In the genomic region with DNA sequence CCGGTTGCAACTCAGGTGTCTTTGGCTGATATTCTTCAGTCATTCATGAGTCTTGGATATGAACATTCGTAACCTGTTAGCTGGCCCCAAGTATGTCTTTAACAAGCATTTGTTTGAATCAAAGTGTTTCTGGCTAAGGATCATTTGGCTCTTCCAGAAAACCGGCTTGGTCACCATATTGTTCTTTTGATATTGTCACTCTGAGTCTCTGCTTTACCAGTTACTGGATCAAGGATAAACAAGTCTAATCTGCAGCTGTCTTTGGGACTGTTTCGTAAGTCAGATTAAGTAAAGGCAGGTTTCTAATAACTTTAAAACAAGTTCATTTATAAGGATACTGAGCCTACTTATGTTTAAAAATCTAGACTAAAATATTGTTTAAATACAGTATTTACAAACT, we compare ENCODE assay signal across 23 cellular contexts. TPM values are rescaled to one million over a fixed set of nuclear protein-coding genes. Genes with fewer than 3 reads are reported as not detected.
DNase-seq lines count a peak whose midpoint lies in the region; ATAC-seq and TF ChIP-seq lines count a peak whose summit lies in the region.
"Had no signal": no experiment of that assay in that cellular context is flagged by ENCODE, and none has a peak within 500 bp of the region (broad histone marks: within the 10 kb centered on the region; RNA-seq: fewer than 3 reads in every experiment).

No MANE protein-coding gene starts in this region.

- no peak for TF ChIP-seq CTCF in activated CD8-positive, alpha-beta T cell treated with anti-CD3 and anti-CD28 coated beads for 36 hours (IDR thresholded peaks at IDR 0.05)
- no peak for TF ChIP-seq CTCF in nephron (IDR thresholded peaks at IDR 0.05; ENCODE audit: unreplicated experiment in 3 of 3)

- DNase-seq in activated CD4-positive, alpha-beta T cell treated with anti-CD3 and anti-CD28 coated beads for 36 hours = no peak
- DNase-seq in activated CD4-positive, alpha-beta T cell treated with anti-CD3 and anti-CD28 coated beads, Interleukin-2, amount 50 U/mL, for 48 hours = no peak
- no peak for DNase-seq in activated CD8-positive, alpha-beta T cell treated with anti-CD3 and anti-CD28 coated beads for 36 hours
- no peak for DNase-seq in AG08395 (ENCODE audit: low spot score)
- no peak for DNase-seq in COLO829 (ENCODE audit: low spot score)
- DNase-seq: COR-L47; DMS153; GF-D8; HCEC 1CT; MM.1S; NCI-H1092 treated with DMSO at 0.1 percent for 48 hours; NCI-H146; NCI-H2029 treated with DMSO at 0.1 percent for 48 hours; NCI-H2171; NCI-H446 treated with DMSO at 0.1 percent for 48 hours; NCI-H69; NK-92 treated with Interleukin-12 subunit alpha and Interleukin-12 subunit beta, amount 100 ng/mL, for 24 hours; Peyer's patch had no signal

- no peak for ATAC-seq in activated CD4-positive, alpha-beta T cell treated with anti-CD3 and anti-CD28 coated beads for 36 hours
- ATAC-seq in activated CD8-positive, alpha-beta T cell treated with anti-CD3 and anti-CD28 coated beads for 36 hours = no peak
- peak; percentile 40 for ATAC-seq in esophagus mucosa
- no peak for ATAC-seq in GM18907 (IDR thresholded peaks at IDR 0.05; ENCODE audit: unreplicated experiment)
- ATAC-seq: GM23338 had no signal

- intact Hi-C loops in activated CD4-positive, alpha-beta T cell treated with anti-CD3 and anti-CD28 coated beads for 36 hours (cut with DNase I, micrococcal nuclease) = no loop called here
- intact Hi-C loops in activated CD8-positive, alpha-beta T cell treated with anti-CD3 and anti-CD28 coated beads for 36 hours (cut with micrococcal nuclease) = no loop called here

- CTCF ChIA-PET in activated CD4-positive, alpha-beta T cell treated with anti-CD3 and anti-CD28 coated beads for 36 hours (lab: Charles Lee) = no interaction called here
- CTCF ChIA-PET in activated CD8-positive, alpha-beta T cell treated with anti-CD3 and anti-CD28 coated beads for 36 hours (lab: Charles Lee) = no interaction called here

- H3K4me1 Mint-ChIP-seq in activated CD4-positive, alpha-beta T cell treated with anti-CD3 and anti-CD28 coated beads for 36 hours = peaks cover 30% of the 10 kb centered on the region
- peaks cover 24% of the 10 kb centered on the region for H3K4me1 Mint-ChIP-seq in activated CD8-positive, alpha-beta T cell treated with anti-CD3 and anti-CD28 coated beads for 36 hours (ENCODE audit: low read depth)
- peaks cover 41% of the 10 kb centered on the region for H3K4me1 Mint-ChIP-seq in nephron
- H3K4me1 Mint-ChIP-seq: CD14-positive monocyte, GM23338 had no signal

- H3K4me3 Mint-ChIP-seq in activated CD4-positive, alpha-beta T cell treated with anti-CD3 and anti-CD28 coated beads for 36 hours = no peak overlapping the region
- H3K4me3 Mint-ChIP-seq in activated CD8-positive, alpha-beta T cell treated with anti-CD3 and anti-CD28 coated beads for 36 hours = no peak overlapping the region
- H3K4me3 Mint-ChIP-seq in nephron = no peak overlapping the region
- H3K4me3 Mint-ChIP-seq: CD14-positive monocyte, GM23338 had no signal

- peak overlapping the region; percentile 40 for H3K27ac Mint-ChIP-seq in activated CD4-positive, alpha-beta T cell treated with anti-CD3 and anti-CD28 coated beads for 36 hours
- H3K27ac Mint-ChIP-seq in activated CD8-positive, alpha-beta T cell treated with anti-CD3 and anti-CD28 coated beads for 36 hours = peak overlapping the region; percentile 46
- H3K27ac Mint-ChIP-seq in nephron = peak overlapping the region in 2 of 3 experiments; percentile 63 to 73
- H3K27ac Mint-ChIP-seq: CD14-positive monocyte, GM23338 had no signal

- POLR2A ChIA-PET in activated CD4-positive, alpha-beta T cell treated with anti-CD3 and anti-CD28 coated beads for 36 hours (lab: Charles Lee) = no interaction called here
- POLR2A ChIA-PET in activated CD8-positive, alpha-beta T cell treated with anti-CD3 and anti-CD28 coated beads for 36 hours (lab: Charles Lee) = interaction anchor here (1.2 to 1.3 kb wide), 2 partner anchors 8 to 12 kb away, joined by 3 to 4 read pairs; no protein-coding TSS in a partner anchor

- H3K27me3 Mint-ChIP-seq in activated CD4-positive, alpha-beta T cell treated with anti-CD3 and anti-CD28 coated beads for 36 hours = no peaks in the 10 kb centered on the region
- H3K27me3 Mint-ChIP-seq in activated CD8-positive, alpha-beta T cell treated with anti-CD3 and anti-CD28 coated beads for 36 hours = no peaks in the 10 kb centered on the region
- H3K27me3 Mint-ChIP-seq in nephron (ENCODE audit: low read depth) = no peaks in the 10 kb centered on the region

- no peaks in the 10 kb centered on the region for H3K9me3 Mint-ChIP-seq in activated CD4-positive, alpha-beta T cell treated with anti-CD3 and anti-CD28 coated beads for 36 hours (ENCODE audit: low read depth)
- H3K9me3 Mint-ChIP-seq in activated CD8-positive, alpha-beta T cell treated with anti-CD3 and anti-CD28 coated beads for 36 hours = no peaks in the 10 kb centered on the region
- H3K9me3 Mint-ChIP-seq in nephron = no peaks in the 10 kb centered on the region

- H3K36me3 Mint-ChIP-seq in activated CD4-positive, alpha-beta T cell treated with anti-CD3 and anti-CD28 coated beads for 36 hours (ENCODE audit: low read depth) = peaks cover 88% of the 10 kb centered on the region
- H3K36me3 Mint-ChIP-seq in activated CD8-positive, alpha-beta T cell treated with anti-CD3 and anti-CD28 coated beads for 36 hours (ENCODE audit: low read depth) = peaks cover 89% of the 10 kb centered on the region
- peaks cover 98% of the 10 kb centered on the region for H3K36me3 Mint-ChIP-seq in nephron (ENCODE audit: low read depth)

RNA-seq across cellular contexts. Expression of a gene that starts 49.1 kb away (rescaled TPM):
- total RNA-seq in activated CD4-positive, alpha-beta T cell treated with anti-CD3 and anti-CD28 coated beads for 36 hours = 10 to 100 TPM; 68.9 to 82.9 TPM
- total RNA-seq in activated CD8-positive, alpha-beta T cell treated with anti-CD3 and anti-CD28 coated beads for 36 hours = 100 to 1,000 TPM; 107 to 114 TPM
- total RNA-seq in esophagus mucosa = 32.0 TPM
